In genomic region chr1:63812071-63812700, GRCh38 we compare ENCODE assay signal across 38 cellular contexts. TPM values are rescaled to one million over a fixed set of nuclear protein-coding genes. Genes with fewer than 3 reads are reported as not detected.
"Had no signal": no experiment of that assay in that cellular context is flagged by ENCODE, and none has a peak within 500 bp of the region (broad histone marks: within the 10 kb centered on the region; RNA-seq: fewer than 3 reads in every experiment).

No MANE protein-coding gene starts in this region.

- H3K9me3 Mint-ChIP-seq: activated CD4-positive, alpha-beta T cell treated with anti-CD3 and anti-CD28 coated beads, Interleukin-2, amount 10 ng/mL, durations not matched to agents 24 days and 14 days; activated CD8-positive, alpha-beta T cell treated with anti-CD3 and anti-CD28 coated beads for 36 hours; activated T-helper 1 cell treated with anti-CD3 and anti-CD28 coated beads, Interleukin-12 subunit alpha, Interleukin-12 subunit beta, Interleukin-2, Interleukin-4 antibody, amounts not matched to agents 30 ng/mL and 10 ng/mL and 1 ng/mL, durations not matched to agents 14 hours and 24 hours and 36 hours; activated T-helper 17 cell treated with anti-CD3 and anti-CD28 coated beads, Interleukin-2, amount 50 U/mL, for 72 hours; central memory CD8-positive, alpha-beta T cell had no signal

- H3K27ac Mint-ChIP-seq: activated B cell treated with CpG ODN at 0.5 μM for 24 hours; activated CD4-positive, alpha-beta memory T cell treated with anti-CD3 and anti-CD28 coated beads for 36 hours; activated CD4-positive, alpha-beta T cell treated with anti-CD3 and anti-CD28 coated beads, Interleukin-2, amount 10 ng/mL, durations not matched to agents 24 days and 14 days; activated CD8-positive, alpha-beta T cell treated with anti-CD3 and anti-CD28 coated beads for 36 hours; activated naive CD4-positive, alpha-beta T cell treated with anti-CD3 and anti-CD28 coated beads for 36 hours; activated naive CD4-positive, alpha-beta T cell treated with anti-CD3 and anti-CD28 coated beads, Interleukin-2, amount 50 U/mL, for 72 hours; activated naive CD8-positive, alpha-beta T cell treated with anti-CD3 and anti-CD28 coated beads for 36 hours; activated T-cell treated with anti-CD3 and anti-CD28 coated beads, Interleukin-2, amount 50 U/mL, for 72 hours; activated T-helper 1 cell treated with anti-CD3 and anti-CD28 coated beads, Interleukin-12 subunit alpha, Interleukin-12 subunit beta, Interleukin-2, Interleukin-4 antibody, amounts not matched to agents 30 ng/mL and 10 ng/mL and 1 ng/mL, durations not matched to agents 14 hours and 24 hours and 36 hours; activated T-helper 17 cell treated with anti-CD3 and anti-CD28 coated beads, Interleukin-2, amount 50 U/mL, for 72 hours; T-helper 17 cell had no signal

- H3K27ac ChIP-seq: adrenal gland, cardiac muscle cell, VCaP had no signal

- H3K4me3 ChIP-seq: adrenal gland, cardiac muscle cell had no signal

- H3K36me3 Mint-ChIP-seq: activated CD4-positive, alpha-beta memory T cell treated with anti-CD3 and anti-CD28 coated beads for 36 hours; activated naive CD8-positive, alpha-beta T cell treated with anti-CD3 and anti-CD28 coated beads for 36 hours had no signal

- H3K9me3 ChIP-seq: adrenal gland had no signal

- DNase-seq: activated B cell treated with CpG ODN at 0.5 μM for 24 hours; activated CD4-positive, alpha-beta memory T cell treated with anti-CD3 and anti-CD28 coated beads for 36 hours; activated CD4-positive, alpha-beta T cell treated with anti-CD3 and anti-CD28 coated beads for 4 hours; activated CD4-positive, alpha-beta T cell treated with anti-CD3 and anti-CD28 coated beads, Interleukin-2, amount 10 ng/mL, durations not matched to agents 24 days and 14 days; activated CD4-positive, alpha-beta T cell treated with anti-CD3 and anti-CD28 coated beads, Interleukin-2, amount 50 U/mL, for 1 hour; activated CD4-positive, alpha-beta T cell treated with anti-CD3 and anti-CD28 coated beads, Interleukin-2, amount 50 U/mL, for 4 hours; activated CD4-positive, CD25-positive, alpha-beta regulatory T cell treated with anti-CD3 and anti-CD28 coated beads, Interleukin-2, amount 50 U/mL, for 72 hours; activated CD8-positive, alpha-beta memory T cell treated with anti-CD3 and anti-CD28 coated beads, Interleukin-2, amount 50 U/mL, for 4 hours; activated CD8-positive, alpha-beta T cell treated with anti-CD3 and anti-CD28 coated beads for 36 hours; activated effector memory CD4-positive, alpha-beta T cell treated with anti-CD3 and anti-CD28 coated beads, Interleukin-2, amount 50 U/mL, for 16 hours; activated gamma-delta T cell treated with Interleukin-2 at 50 U/mL for 16 hours; activated naive CD4-positive, alpha-beta T cell; activated naive CD4-positive, alpha-beta T cell treated with anti-CD3 and anti-CD28 coated beads for 36 hours; activated naive CD4-positive, alpha-beta T cell treated with anti-CD3 and anti-CD28 coated beads, Interleukin-2, amount 50 U/mL, for 16 hours; activated naive CD8-positive, alpha-beta T cell treated with anti-CD3 and anti-CD28 coated beads for 36 hours; activated T-cell treated with anti-CD3 and anti-CD28 coated beads for 4 hours; activated T-cell treated with anti-CD3 and anti-CD28 coated beads, Interleukin-2, amount 50 U/mL, for 1 hour; activated T-cell treated with anti-CD3 and anti-CD28 coated beads, Interleukin-2, amount 50 U/mL, for 4 hours; activated T-cell treated with anti-CD3 and anti-CD28 coated beads, Interleukin-2, amount 50 U/mL, for 72 hours; adrenal gland; amniotic stem cell; aorta; caudate nucleus; cerebellar nuclear complex; T-helper 17 cell; T1000 had no signal

- H3K27me3 ChIP-seq: adrenal gland, cardiac muscle cell had no signal

- H3K4me3 Mint-ChIP-seq: activated B cell treated with CpG ODN at 0.5 μM for 24 hours; activated CD4-positive, alpha-beta memory T cell treated with anti-CD3 and anti-CD28 coated beads for 36 hours; activated CD4-positive, alpha-beta T cell treated with anti-CD3 and anti-CD28 coated beads, Interleukin-2, amount 10 ng/mL, durations not matched to agents 24 days and 14 days; activated CD8-positive, alpha-beta T cell treated with anti-CD3 and anti-CD28 coated beads for 36 hours; activated naive CD4-positive, alpha-beta T cell treated with anti-CD3 and anti-CD28 coated beads for 36 hours; activated naive CD8-positive, alpha-beta T cell treated with anti-CD3 and anti-CD28 coated beads for 36 hours; activated T-cell treated with anti-CD3 and anti-CD28 coated beads, Interleukin-2, amount 50 U/mL, for 4 hours; activated T-cell treated with anti-CD3 and anti-CD28 coated beads, Interleukin-2, amount 50 U/mL, for 72 hours; activated T-helper 1 cell treated with anti-CD3 and anti-CD28 coated beads, Interleukin-12 subunit alpha, Interleukin-12 subunit beta, Interleukin-2, Interleukin-4 antibody, amounts not matched to agents 30 ng/mL and 10 ng/mL and 1 ng/mL, durations not matched to agents 14 hours and 24 hours and 36 hours; activated T-helper 17 cell treated with anti-CD3 and anti-CD28 coated beads, Interleukin-2, amount 50 U/mL, for 72 hours; brain; central memory CD8-positive, alpha-beta T cell; T-helper 17 cell had no signal

- H3K4me1 Mint-ChIP-seq: activated CD4-positive, alpha-beta T cell treated with anti-CD3 and anti-CD28 coated beads, Interleukin-2, amount 10 ng/mL, durations not matched to agents 24 days and 14 days; activated naive CD8-positive, alpha-beta T cell treated with anti-CD3 and anti-CD28 coated beads for 36 hours; activated T-helper 17 cell treated with anti-CD3 and anti-CD28 coated beads, Interleukin-2, amount 50 U/mL, for 72 hours; central memory CD8-positive, alpha-beta T cell; T-helper 17 cell had no signal

- ATAC-seq: activated CD8-positive, alpha-beta T cell treated with anti-CD3 and anti-CD28 coated beads for 36 hours; activated naive CD4-positive, alpha-beta T cell treated with anti-CD3 and anti-CD28 coated beads, Interleukin-2, amount 50 U/mL, for 72 hours; activated T-cell treated with anti-CD3 and anti-CD28 coated beads, Interleukin-2, amount 50 U/mL, for 4 hours; activated T-cell treated with anti-CD3 and anti-CD28 coated beads, Interleukin-2, amount 50 U/mL, for 72 hours; activated T-helper 17 cell treated with anti-CD3 and anti-CD28 coated beads, Interleukin-2, amount 50 U/mL, for 72 hours; T-helper 17 cell had no signal

- H3K36me3 ChIP-seq: adrenal gland, cardiac muscle cell had no signal

- FAIRE-seq: bronchial epithelial cell, colon, TTC549 had no signal

RNA-seq across cellular contexts. Expression of gene ROR1, which starts 38.4 kb away (rescaled TPM):
- total RNA-seq: activated CD4-positive, alpha-beta T cell treated with anti-CD3 and anti-CD28 coated beads, Interleukin-2, amount 10 ng/mL, durations not matched to agents 24 days and 14 days; activated CD8-positive, alpha-beta memory T cell treated with anti-CD3 and anti-CD28 coated beads for 36 hours; activated CD8-positive, alpha-beta T cell treated with anti-CD3 and anti-CD28 coated beads for 36 hours; activated naive CD8-positive, alpha-beta T cell treated with anti-CD3 and anti-CD28 coated beads for 36 hours; activated T-helper 1 cell treated with anti-CD3 and anti-CD28 coated beads, Interleukin-12 subunit alpha, Interleukin-12 subunit beta, Interleukin-2, Interleukin-4 antibody, amounts not matched to agents 30 ng/mL and 10 ng/mL and 1 ng/mL, durations not matched to agents 14 hours and 24 hours and 36 hours; T-helper 17 cell; T-helper 2 cell treated with Interferon-gamma antibody and Interleukin-4, amounts not matched to agents 100 ng/mL and 5 ng/mL, for 36 hours had no signal
